ENCODE assay signal across 1 cellular context in genomic region chr4:43356786-43357185, GRCh38.
TF ChIP-seq lines count a peak whose summit lies in the region.

No MANE protein-coding gene starts in this region.

TF ChIP-seq in SK-N-SH, 30 proteins besides CTCF, POLR2A, EP300 and RAD21 (continued from another document):
- no peak for TF ChIP-seq YY1 (IDR thresholded peaks at IDR 0.05; ENCODE audit: low read depth)
- no peak for TF ChIP-seq GABPA (IDR thresholded peaks at IDR 0.05; ENCODE audit: low read depth)
- no peak for TF ChIP-seq POLR2AphosphoS5 (IDR thresholded peaks at IDR 0.05; ENCODE audit: low read depth, low read length)
- TF ChIP-seq MAX (IDR thresholded peaks at IDR 0.05; ENCODE audit: low read depth): no peak
- TF ChIP-seq RXRA (IDR thresholded peaks at IDR 0.05; ENCODE audit: borderline replicate concordance, low read depth): no peak
- TF ChIP-seq TEAD4 (IDR thresholded peaks at IDR 0.05; ENCODE audit: borderline replicate concordance, insufficient read depth): no peak
- TF ChIP-seq FOXJ3 (CRISPR knock-in tag; IDR thresholded peaks at IDR 0.05): no peak
- no peak for TF ChIP-seq ZBTB33 (IDR thresholded peaks at IDR 0.05; ENCODE audit: borderline replicate concordance, low read depth)
